ENCODE assay signal across 14 cellular contexts in the genomic region with DNA sequence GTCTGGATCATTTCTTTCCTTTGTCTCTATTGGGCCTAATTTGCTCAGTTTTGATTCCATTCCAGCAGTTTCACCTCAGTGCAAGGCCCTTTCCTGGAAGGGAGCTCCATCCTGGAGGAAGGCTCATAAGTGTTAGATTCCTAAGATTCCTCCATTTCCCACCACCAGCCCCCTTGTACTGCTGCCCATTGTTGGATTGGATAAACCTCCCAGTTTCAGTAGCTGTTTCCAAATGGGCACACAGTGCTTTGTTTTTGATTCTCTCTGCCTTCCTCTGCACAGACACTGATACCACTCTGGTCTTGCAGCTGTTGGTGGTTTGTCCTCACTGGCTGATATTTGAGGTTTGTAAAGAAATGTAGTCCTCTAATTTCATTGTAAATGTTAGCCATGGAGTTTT.
"Had no signal": no experiment of that assay in that cellular context is flagged by ENCODE, and none has a peak within 500 bp of the region (broad histone marks: within the 10 kb centered on the region; RNA-seq: fewer than 3 reads in every experiment).

No MANE protein-coding gene starts in this region.

- H3K9me3 Mint-ChIP-seq: activated CD4-positive, alpha-beta memory T cell treated with anti-CD3 and anti-CD28 coated beads for 36 hours; activated naive CD8-positive, alpha-beta T cell treated with anti-CD3 and anti-CD28 coated beads for 36 hours had no signal

- DNase-seq: activated CD4-positive, alpha-beta memory T cell treated with anti-CD3 and anti-CD28 coated beads for 36 hours; activated gamma-delta T cell; activated naive CD8-positive, alpha-beta T cell treated with anti-CD3 and anti-CD28 coated beads for 36 hours; activated T-cell treated with anti-CD3 and anti-CD28 coated beads, Interleukin-2, amount 50 U/mL, for 48 hours; esophagus squamous epithelium; foreskin fibroblast; glutamatergic neuron; left ventricle myocardium superior; right cardiac atrium; stimulated activated CD4-positive, alpha-beta T cell treated with anti-CD3 and anti-CD28 coated beads, Interleukin-12 subunit alpha, Interleukin-12 subunit beta, amount 100 ng/mL, for 4 hours; stimulated activated CD4-positive, alpha-beta T cell treated with anti-CD3 and anti-CD28 coated beads, Interleukin-2, amount 100 ng/mL, for 48 hours; stomach had no signal

- H3K27me3 Mint-ChIP-seq: activated CD4-positive, alpha-beta memory T cell treated with anti-CD3 and anti-CD28 coated beads for 36 hours; activated naive CD8-positive, alpha-beta T cell treated with anti-CD3 and anti-CD28 coated beads for 36 hours had no signal

- ATAC-seq: left ventricle myocardium superior, right cardiac atrium had no signal

- H3K36me3 Mint-ChIP-seq: activated CD4-positive, alpha-beta memory T cell treated with anti-CD3 and anti-CD28 coated beads for 36 hours; activated naive CD8-positive, alpha-beta T cell treated with anti-CD3 and anti-CD28 coated beads for 36 hours had no signal

- H3K4me3 ChIP-seq: esophagus squamous epithelium, stomach, thoracic aorta had no signal

- H3K9me3 ChIP-seq: esophagus squamous epithelium, neutrophil, stomach, thoracic aorta had no signal

- H3K36me3 ChIP-seq: esophagus squamous epithelium, neutrophil, stomach, thoracic aorta had no signal

- H3K4me1 Mint-ChIP-seq: activated naive CD8-positive, alpha-beta T cell treated with anti-CD3 and anti-CD28 coated beads for 36 hours had no signal

- H3K27me3 ChIP-seq: esophagus squamous epithelium, stomach had no signal

- H3K27ac Mint-ChIP-seq: activated CD4-positive, alpha-beta memory T cell treated with anti-CD3 and anti-CD28 coated beads for 36 hours; activated naive CD8-positive, alpha-beta T cell treated with anti-CD3 and anti-CD28 coated beads for 36 hours had no signal

- H3K4me3 Mint-ChIP-seq: activated CD4-positive, alpha-beta memory T cell treated with anti-CD3 and anti-CD28 coated beads for 36 hours; activated naive CD8-positive, alpha-beta T cell treated with anti-CD3 and anti-CD28 coated beads for 36 hours had no signal

- H3K27ac ChIP-seq: esophagus squamous epithelium, neutrophil, stomach, thoracic aorta had no signal

- H3K4me1 ChIP-seq: esophagus squamous epithelium, stomach had no signal
